ENCODE assay signal across 8 cellular contexts in genomic region chr17:8126306-8127066, GRCh38. TPM values are rescaled to one million over a fixed set of nuclear protein-coding genes. Genes with fewer than 3 reads are reported as not detected.
DNase-seq lines count a peak whose midpoint lies in the region; ATAC-seq and TF ChIP-seq lines count a peak whose summit lies in the region.

No MANE protein-coding gene starts in this region.

- H4K91ac ChIP-seq in mesenchymal stem cell (ENCODE audit: low read length) = no peak overlapping the region

- intact Hi-C loops in thyroid gland (cut with DNase I) = loop anchor here (10.0 kb wide), 2 partner anchors 58 to 98 kb away; no protein-coding TSS in a partner anchor

- TF ChIP-seq CTCF in VCaP (conservative IDR thresholded peaks at IDR 0.05) (no peak), thyroid gland (IDR thresholded peaks at IDR 0.05) (no peak)

- H4K8ac ChIP-seq in mesenchymal stem cell (ENCODE audit: low read length) = peak overlapping the region; percentile 66

- no peak overlapping the region for H3K14ac ChIP-seq in mesenchymal stem cell (ENCODE audit: low read length in 2 of 2)

- H2AK5ac ChIP-seq in mesenchymal stem cell (ENCODE audit: low read length, severe bottlenecking) = no peak overlapping the region

- no peaks in the 10 kb centered on the region for H3K36me3 ChIP-seq in endocrine pancreas (ENCODE audit: control insufficient read depth, insufficient read depth, low read length)
- no peaks in the 10 kb centered on the region for H3K36me3 ChIP-seq in mesenchymal stem cell (ENCODE audit: control insufficient read depth in 1 of 2, insufficient read depth in 2 of 2, low read depth in 1 of 2, low read length in 2 of 2)
- no peaks in the 10 kb centered on the region for H3K36me3 ChIP-seq in thyroid gland

- no peak overlapping the region for H2BK15ac ChIP-seq in mesenchymal stem cell (ENCODE audit: low read depth, poor library complexity, severe bottlenecking)

- peak overlapping the region; percentile 76 for H3K9ac ChIP-seq in endocrine pancreas (ENCODE audit: control insufficient read depth, insufficient read depth, low read length)
- H3K9ac ChIP-seq in mesenchymal stem cell (ENCODE audit: low read length) = peak overlapping the region; percentile 75

- no peaks in the 10 kb centered on the region for H3K79me1 ChIP-seq in mesenchymal stem cell (replicated peaks; ENCODE audit: low read length, poor library complexity, severe bottlenecking)

- no peak for ATAC-seq in HG03095 (IDR thresholded peaks at IDR 0.05; ENCODE audit: unreplicated experiment)

- WGBS in mesenchymal stem cell = 1% methylated on average over 48 of the region's 61 CpGs
- WGBS in thyroid gland, 2 donors = 1 to 2% methylated on average over 31 to 40 of the region's 61 CpGs

- H3K27ac ChIP-seq in VCaP (peak overlapping the region; percentile 51), mesenchymal stem cell (ENCODE audit: low read length, poor library complexity, severe bottlenecking) (peak overlapping the region; percentile 39), thyroid gland (peak overlapping the region in 2 of 3 donors; percentile 36 to 74)

- no peak overlapping the region for H3K23ac ChIP-seq in mesenchymal stem cell (ENCODE audit: low read length in 2 of 2)

- H2BK120ac ChIP-seq in mesenchymal stem cell (ENCODE audit: low read depth, low read length) = no peak overlapping the region

- TF ChIP-seq POLR2A in thyroid gland (IDR thresholded peaks at IDR 0.05) = no peak

- peak; percentile 13 to 23 for DNase-seq in NCI-H2081 (lab: John Stamatoyannopoulos, UW)
- DNase-seq in NCI-H2081 treated with DMSO at 0.1 percent for 48 hours (lab: John Stamatoyannopoulos, UW) = no peak
- DNase-seq in M059J (ENCODE audit: low read depth) = peak; percentile 47
- DNase-seq in mesenchymal stem cell = peak; percentile 65
- peak; percentile 44 to 53 for DNase-seq in thyroid gland

- H3K18ac ChIP-seq in mesenchymal stem cell (ENCODE audit: low read depth in 1 of 2, low read length in 2 of 2) = no peak overlapping the region

- H3K4ac ChIP-seq in mesenchymal stem cell (ENCODE audit: low read depth in 1 of 2, low read length in 2 of 2) = peak overlapping the region in 1 of 2 experiments; percentile 32

- H3K4me1 ChIP-seq in endocrine pancreas (ENCODE audit: control insufficient read depth, insufficient read depth, low read length) (no peaks in the 10 kb centered on the region), mesenchymal stem cell (ENCODE audit: control insufficient read depth, insufficient read depth, low read depth, low read length) (peaks cover 42% of the 10 kb centered on the region), thyroid gland (peaks cover 37 to 46% of the 10 kb centered on the region in 2 donors)

- no peaks in the 10 kb centered on the region for H3K9me3 ChIP-seq in endocrine pancreas (ENCODE audit: control insufficient read depth, low read length)
- no peaks in the 10 kb centered on the region for H3K9me3 ChIP-seq in mesenchymal stem cell (ENCODE audit: control insufficient read depth, low read length)
- H3K9me3 ChIP-seq in thyroid gland = no peaks in the 10 kb centered on the region

- H2AFZ ChIP-seq in mesenchymal stem cell (ENCODE audit: low read depth, low read length) = peak overlapping the region; percentile 29

- H3K4me3 ChIP-seq in endocrine pancreas (ENCODE audit: control insufficient read depth, insufficient read depth, low read length) (peak overlapping the region; percentile 84), mesenchymal stem cell (ENCODE audit: insufficient read depth in 1 of 2, low read depth in 1 of 2, low read length in 2 of 2) (peak overlapping the region; percentile 66 to 85), thyroid gland (replicated peaks in 1 of 3) (peak overlapping the region; percentile 24 to 66 (median 57))

- no peak overlapping the region for H2BK5ac ChIP-seq in mesenchymal stem cell (ENCODE audit: low read depth, low read length, poor library complexity, severe bottlenecking)

- H2BK12ac ChIP-seq in mesenchymal stem cell (ENCODE audit: low read length in 2 of 2) = no peak overlapping the region

- peak overlapping the region; percentile 99 for H3K4me2 ChIP-seq in mesenchymal stem cell (ENCODE audit: low read length, poor library complexity, severe bottlenecking)

- no peaks in the 10 kb centered on the region for H3K27me3 ChIP-seq in endocrine pancreas (ENCODE audit: control insufficient read depth, insufficient read depth, low read length)
- peaks cover 23 to 30% of the 10 kb centered on the region in 2 experiments for H3K27me3 ChIP-seq in mesenchymal stem cell (ENCODE audit: control insufficient read depth in 1 of 2, insufficient read depth in 1 of 2, low read length in 2 of 2)
- H3K27me3 ChIP-seq in thyroid gland = peaks cover 5% of the 10 kb centered on the region

RNA-seq across cellular contexts. Expression of gene HES7, which starts 2.6 kb away (rescaled TPM):
- total RNA-seq in M059J (2014; rRNA removed; shearing (Covaris generic)) = 0.22 and 0.94 TPM in 2 replicates
- polyA plus RNA-seq in mesenchymal stem cell (2013, experiment 1 of 2) = 1.5 TPM
- 1.4 TPM for polyA plus RNA-seq in mesenchymal stem cell (2013, experiment 2 of 2)
- 1 to 10 TPM in 1 of 4 donors, not detected in 3; 1.7 TPM for total RNA-seq in thyroid gland

RNA-seq across cellular contexts. Expression of gene ALOXE3, which starts 8.2 kb away (rescaled TPM):
- 0.44 TPM in 1 of 2 replicates, not detected in the other for total RNA-seq in M059J (2014; rRNA removed; shearing (Covaris generic))
- polyA plus RNA-seq in mesenchymal stem cell (2013, experiment 1 of 2) = 0.01 TPM
- not detected for polyA plus RNA-seq in mesenchymal stem cell (2013, experiment 2 of 2)
- total RNA-seq in thyroid gland = not detected

RNA-seq across cellular contexts. Expression of gene PER1, which starts 25.7 kb away (rescaled TPM):
- 10.6 and 18.4 TPM in 2 replicates for total RNA-seq in M059J (2014; rRNA removed; shearing (Covaris generic))
- 34.9 TPM for polyA plus RNA-seq in mesenchymal stem cell (2013, experiment 1 of 2)
- 25.8 TPM for polyA plus RNA-seq in mesenchymal stem cell (2013, experiment 2 of 2)
- total RNA-seq in thyroid gland = 100 to 1,000 TPM in 3 of 4 donors, 10 to 100 TPM in 1; 85.2 to 148 (median 137) TPM

RNA-seq across cellular contexts. Expression of gene VAMP2, which starts 36.3 kb away (rescaled TPM):
- 3.8 and 4.4 TPM in 2 replicates for total RNA-seq in M059J (2014; rRNA removed; shearing (Covaris generic))
- 48.0 TPM for polyA plus RNA-seq in mesenchymal stem cell (2013, experiment 1 of 2)
- polyA plus RNA-seq in mesenchymal stem cell (2013, experiment 2 of 2) = 47.4 TPM
- total RNA-seq in thyroid gland = 10 to 100 TPM; 30.6 to 35.2 (median 33.4) TPM

RNA-seq across cellular contexts. Expression of gene ALOX12B, which starts 39.0 kb away (rescaled TPM):
- not detected in 2 replicates for total RNA-seq in M059J (2014; rRNA removed; shearing (Covaris generic))
- not detected for polyA plus RNA-seq in mesenchymal stem cell (2013, experiment 1 of 2)
- polyA plus RNA-seq in mesenchymal stem cell (2013, experiment 2 of 2) = not detected
- total RNA-seq in thyroid gland = not detected
